Comparison of ENCODE assay signal across 9 cellular contexts in genomic region chr18:61554117-61554776, GRCh38.
DNase-seq lines count a peak whose midpoint lies in the region; ATAC-seq, FAIRE-seq and TF ChIP-seq lines count a peak whose summit lies in the region.
"Had no signal": no experiment of that assay in that cellular context is flagged by ENCODE, and none has a peak within 500 bp of the region (broad histone marks: within the 10 kb centered on the region; RNA-seq: fewer than 3 reads in every experiment).

No MANE protein-coding gene starts in this region.

- intact Hi-C loops in right cardiac atrium (cut with DNase I), result loop anchor here in 3 of 4 donors (5.0 to 10.0 kb wide), 2 partner anchors 341 to 573 kb away; partner anchors contain the start of gene RNF152 (in 3 of the 3)

- peaks cover 7% of the 10 kb centered on the region for H3K27me3 Mint-ChIP-seq in activated T-helper 17 cell treated with anti-CD3 and anti-CD28 coated beads, Interleukin-2, amount 50 U/mL, for 72 hours
- H3K27me3 Mint-ChIP-seq in stimulated activated naive B cell treated with anti-CD40 and anti-IgM and Interleukin-4, amounts not matched to agents 10 μg/mL and 1 μg/mL and 100 μg/mL, for 72 hours, result peaks cover 8 to 10% of the 10 kb centered on the region in 2 donors

- no peaks in the 10 kb centered on the region for H3K27me3 ChIP-seq in right cardiac atrium (ENCODE audit: control insufficient read depth, insufficient read depth)

- ATAC-seq in activated T-helper 17 cell treated with anti-CD3 and anti-CD28 coated beads, Interleukin-2, amount 50 U/mL, for 72 hours (replicated peaks), result peak; percentile 60
- ATAC-seq in right cardiac atrium, result peak; percentile 44 to 45
- peak; percentile 77 for ATAC-seq in stimulated activated naive B cell treated with anti-CD40 and anti-IgM and Interleukin-4, amounts not matched to agents 10 μg/mL and 1 μg/mL and 100 μg/mL, for 72 hours (replicated peaks)

- H3K36me3 Mint-ChIP-seq in activated T-helper 17 cell treated with anti-CD3 and anti-CD28 coated beads, Interleukin-2, amount 50 U/mL, for 72 hours (ENCODE audit: low read depth), result peaks cover 6% of the 10 kb centered on the region
- H3K36me3 Mint-ChIP-seq in stimulated activated naive B cell treated with anti-CD40 and anti-IgM and Interleukin-4, amounts not matched to agents 10 μg/mL and 1 μg/mL and 100 μg/mL, for 72 hours, result no peaks in the 10 kb centered on the region

- H3K27ac ChIP-seq in right cardiac atrium (ENCODE audit: low read length), result no peak overlapping the region

- H3K27ac Mint-ChIP-seq in activated T-helper 17 cell treated with anti-CD3 and anti-CD28 coated beads, Interleukin-2, amount 50 U/mL, for 72 hours, result peak overlapping the region; percentile 77
- peak overlapping the region; percentile 80 for H3K27ac Mint-ChIP-seq in stimulated activated naive B cell treated with anti-CD40 and anti-IgM and Interleukin-4, amounts not matched to agents 10 μg/mL and 1 μg/mL and 100 μg/mL, for 72 hours

- no peaks in the 10 kb centered on the region for H3K9me3 Mint-ChIP-seq in activated T-helper 17 cell treated with anti-CD3 and anti-CD28 coated beads, Interleukin-2, amount 50 U/mL, for 72 hours
- H3K9me3 Mint-ChIP-seq in stimulated activated naive B cell treated with anti-CD40 and anti-IgM and Interleukin-4, amounts not matched to agents 10 μg/mL and 1 μg/mL and 100 μg/mL, for 72 hours, result no peaks in the 10 kb centered on the region

- DNase-seq in NOMO-1 (lab: John Stamatoyannopoulos, UW; ENCODE audit: unreplicated experiment in 2 of 2), result peak; percentile 49 to 54
- peak in 2 of 3 donors; percentile 63 to 67 for DNase-seq in right cardiac atrium
- DNase-seq in stimulated activated naive B cell treated with anti-CD40 and anti-IgM and Interleukin-4, amounts not matched to agents 10 μg/mL and 1 μg/mL and 100 μg/mL, for 72 hours, result peak; percentile 8
- DNase-seq in NCI-H2029 treated with DMSO at 0.1 percent for 48 hours (lab: John Stamatoyannopoulos, UW), result no peak
- DNase-seq in COR-L47 (lab: John Stamatoyannopoulos, UW), result no peak
- DNase-seq in NCI-H1417 (lab: John Stamatoyannopoulos, UW), result no peak
- DNase-seq in H54 (ENCODE audit: insufficient read length, low spot score), result no peak
- DNase-seq: foreskin fibroblast had no signal

- H3K4me3 Mint-ChIP-seq in activated T-helper 17 cell treated with anti-CD3 and anti-CD28 coated beads, Interleukin-2, amount 50 U/mL, for 72 hours, result peak overlapping the region; percentile 72
- H3K4me3 Mint-ChIP-seq in stimulated activated naive B cell treated with anti-CD40 and anti-IgM and Interleukin-4, amounts not matched to agents 10 μg/mL and 1 μg/mL and 100 μg/mL, for 72 hours, result peak overlapping the region; percentile 76 to 79

- H3K4me1 Mint-ChIP-seq in activated T-helper 17 cell treated with anti-CD3 and anti-CD28 coated beads, Interleukin-2, amount 50 U/mL, for 72 hours, result no peaks in the 10 kb centered on the region
- peaks cover 0 to 3% of the 10 kb centered on the region in 2 donors for H3K4me1 Mint-ChIP-seq in stimulated activated naive B cell treated with anti-CD40 and anti-IgM and Interleukin-4, amounts not matched to agents 10 μg/mL and 1 μg/mL and 100 μg/mL, for 72 hours

- 77% methylated on average over 67 of the region's 67 CpGs for WGBS in right cardiac atrium

- no peak overlapping the region for H3K4me3 ChIP-seq in right cardiac atrium (ENCODE audit: low read length)

- no peaks in the 10 kb centered on the region for H3K4me1 ChIP-seq in right cardiac atrium (ENCODE audit: control insufficient read depth, insufficient read depth, low read length)

- no peak for FAIRE-seq in H54 (lab: Jason Lieb, UNC)

- TF ChIP-seq POLR2A in H54 (IDR thresholded peaks at IDR 0.05; ENCODE audit: low read depth, low read length), result no peak

- no peaks in the 10 kb centered on the region for H3K9me3 ChIP-seq in right cardiac atrium (ENCODE audit: control insufficient read depth, low read length)

Comparison
In these comparisons a context has a peak if more than half of its experiments do, and no peak if none do; other contexts are left out.
1. DNase-seq: peak in NOMO-1 (2 of 2), right cardiac atrium (2 of 3) and stimulated activated naive B cell treated with anti-CD40 and anti-IgM and Interleukin-4, amounts not matched to agents 10 μg/mL and 1 μg/mL and 100 μg/mL, for 72 hours (single experiment); none in NCI-H2029 treated with DMSO at 0.1 percent for 48 hours (single experiment), COR-L47 (single experiment), NCI-H1417 (0 of 3) and H54 (single experiment).
2. Peak in every context shown above with its lines, with median percentiles within 50 percentile points of each other: ATAC-seq.